Comparison of ENCODE assay signal across 1 cellular context in the genomic region with DNA sequence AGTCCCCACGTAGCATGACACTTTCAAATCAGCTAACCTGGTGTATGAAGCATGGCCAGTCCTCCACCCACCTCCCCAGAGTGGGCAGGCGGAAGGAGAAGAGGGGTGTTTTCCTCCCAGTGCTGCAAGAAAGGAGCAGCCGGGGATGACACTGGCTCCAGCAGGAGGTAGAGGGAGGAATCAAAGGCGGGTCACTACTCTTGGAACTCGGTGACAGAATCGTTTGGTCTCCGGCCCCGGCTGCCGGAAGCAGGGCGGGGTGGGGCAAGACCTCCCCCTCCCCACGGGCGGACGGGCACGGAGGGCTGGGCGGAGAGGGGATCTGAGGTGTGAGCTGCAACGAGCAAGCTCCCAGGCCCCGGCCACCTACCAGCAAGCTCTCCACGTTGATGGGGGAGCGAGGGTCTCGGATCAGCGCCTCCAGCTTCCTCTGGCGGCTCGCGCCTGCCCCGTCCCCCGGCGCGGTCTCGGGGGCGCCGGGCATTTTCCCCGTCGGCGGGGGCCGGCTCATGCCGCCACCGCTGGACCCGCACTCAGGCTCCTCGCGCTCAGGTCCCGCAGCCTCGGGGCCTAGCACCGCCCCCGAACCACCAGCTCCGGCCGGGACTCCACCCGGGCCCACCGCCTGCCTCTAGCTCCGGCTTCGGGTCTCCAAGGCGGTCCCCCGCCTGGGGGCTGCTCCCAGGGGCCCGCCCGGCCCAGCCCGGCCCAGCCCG.
TF ChIP-seq lines count a peak whose summit lies in the region.

No MANE protein-coding gene starts in this region.

TF ChIP-seq in K562, 482 proteins besides CTCF, POLR2A, EP300 and RAD21 (continued from another document and continues in another):
- TF ChIP-seq, protein P1, sequence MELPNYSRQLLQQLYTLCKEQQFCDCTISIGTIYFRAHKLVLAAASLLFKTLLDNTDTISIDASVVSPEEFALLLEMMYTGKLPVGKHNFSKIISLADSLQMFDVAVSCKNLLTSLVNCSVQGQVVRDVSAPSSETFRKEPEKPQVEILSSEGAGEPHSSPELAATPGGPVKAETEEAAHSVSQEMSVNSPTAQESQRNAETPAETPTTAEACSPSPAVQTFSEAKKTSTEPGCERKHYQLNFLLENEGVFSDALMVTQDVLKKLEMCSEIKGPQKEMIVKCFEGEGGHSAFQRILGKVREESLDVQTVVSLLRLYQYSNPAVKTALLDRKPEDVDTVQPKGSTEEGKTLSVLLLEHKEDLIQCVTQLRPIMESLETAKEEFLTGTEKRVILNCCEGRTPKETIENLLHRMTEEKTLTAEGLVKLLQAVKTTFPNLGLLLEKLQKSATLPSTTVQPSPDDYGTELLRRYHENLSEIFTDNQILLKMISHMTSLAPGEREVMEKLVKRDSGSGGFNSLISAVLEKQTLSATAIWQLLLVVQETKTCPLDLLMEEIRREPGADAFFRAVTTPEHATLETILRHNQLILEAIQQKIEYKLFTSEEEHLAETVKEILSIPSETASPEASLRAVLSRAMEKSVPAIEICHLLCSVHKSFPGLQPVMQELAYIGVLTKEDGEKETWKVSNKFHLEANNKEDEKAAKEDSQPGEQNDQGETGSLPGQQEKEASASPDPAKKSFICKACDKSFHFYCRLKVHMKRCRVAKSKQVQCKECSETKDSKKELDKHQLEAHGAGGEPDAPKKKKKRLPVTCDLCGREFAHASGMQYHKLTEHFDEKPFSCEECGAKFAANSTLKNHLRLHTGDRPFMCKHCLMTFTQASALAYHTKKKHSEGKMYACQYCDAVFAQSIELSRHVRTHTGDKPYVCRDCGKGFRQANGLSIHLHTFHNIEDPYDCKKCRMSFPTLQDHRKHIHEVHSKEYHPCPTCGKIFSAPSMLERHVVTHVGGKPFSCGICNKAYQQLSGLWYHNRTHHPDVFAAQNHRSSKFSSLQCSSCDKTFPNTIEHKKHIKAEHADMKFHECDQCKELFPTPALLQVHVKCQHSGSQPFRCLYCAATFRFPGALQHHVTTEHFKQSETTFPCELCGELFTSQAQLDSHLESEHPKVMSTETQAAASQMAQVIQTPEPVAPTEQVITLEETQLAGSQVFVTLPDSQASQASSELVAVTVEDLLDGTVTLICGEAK (IDR thresholded peaks at IDR 0.05), result no peak
- TF ChIP-seq, protein P1 (CRISPR knock-in tag; IDR thresholded peaks at IDR 0.05), result no peak
- TF ChIP-seq NCOA1 (IDR thresholded peaks at IDR 0.05; ENCODE audit: low read depth) (no peak), ZNF23 (CRISPR knock-in tag; IDR thresholded peaks at IDR 0.05) (no peak), WHSC1 (IDR thresholded peaks at IDR 0.05; ENCODE audit: low read length) (no peak), ETV1 (tag; conservative IDR thresholded peaks at IDR 0.05; ENCODE audit: low read depth) (peak; percentile 77; the same call in 1 of the 2 replicates), KLF10 (CRISPR knock-in tag; IDR thresholded peaks at IDR 0.05) (no peak), SIN3A (IDR thresholded peaks at IDR 0.05; ENCODE audit: borderline replicate concordance in 2 of 2, control insufficient read depth in 1 of 2, low read depth in 2 of 2, low read length in 2 of 2) (0 out of 4 replicates have a peak, but pooled peaks of 1 of the 2 experiments have one; percentile 11), PURB (CRISPR knock-in tag; IDR thresholded peaks at IDR 0.05; ENCODE audit: low read depth) (no peak), ZNF436 (CRISPR knock-in tag; IDR thresholded peaks at IDR 0.05) (no peak), ZNF282 (CRISPR knock-in tag; IDR thresholded peaks at IDR 0.05) (no peak), SMARCC2 (IDR thresholded peaks at IDR 0.05; ENCODE audit: low read depth) (no peak), ZFP36 (IDR thresholded peaks at IDR 0.05; ENCODE audit: low read depth, low read length, partially characterized antibody) (no peak), TEAD4 (IDR thresholded peaks at IDR 0.05; ENCODE audit: low read length) (no peak), TEAD4 (CRISPR knock-in tag; IDR thresholded peaks at IDR 0.05; ENCODE audit: borderline replicate concordance) (no peak), ZNF77 (CRISPR knock-in tag; IDR thresholded peaks at IDR 0.05) (no peak), LCOR (CRISPR knock-in tag; IDR thresholded peaks at IDR 0.05) (no peak), JUND (IDR thresholded peaks at IDR 0.05; ENCODE audit: borderline replicate concordance, low read depth, low read length) (no peak; the same call in 1 of the 2 replicates), JUND (tag; IDR thresholded peaks at IDR 0.05; ENCODE audit: borderline replicate concordance, low read depth, low read length) (no peak), SAP30 (IDR thresholded peaks at IDR 0.05; ENCODE audit: borderline replicate concordance, insufficient read depth, low read depth, low read length, poor library complexity, severe bottlenecking) (peak; percentile 79), ELF2 (CRISPR knock-in tag; IDR thresholded peaks at IDR 0.05) (no peak), ZNF124 (CRISPR knock-in tag; IDR thresholded peaks at IDR 0.05) (no peak), SMARCA4 (IDR thresholded peaks at IDR 0.05) (no peak), CCNT2 (IDR thresholded peaks at IDR 0.05; ENCODE audit: borderline replicate concordance, extremely low read depth, insufficient read length, low read depth, low read length) (no peak), KAT8 (IDR thresholded peaks at IDR 0.05; ENCODE audit: low read depth) (no peak), ZZZ3 (IDR thresholded peaks at IDR 0.05) (no peak), RFX1 (IDR thresholded peaks at IDR 0.05) (no peak), RUNX1 (IDR thresholded peaks at IDR 0.05; ENCODE audit: low read depth) (no peak), ZBTB8A (IDR thresholded peaks at IDR 0.05; ENCODE audit: partially characterized antibody) (no peak), RFX5 (IDR thresholded peaks at IDR 0.05; ENCODE audit: low read depth, low read length) (no peak), ZC3H11A (IDR thresholded peaks at IDR 0.05; ENCODE audit: low read depth, low read length) (no peak), ETV5 (CRISPR knock-in tag; IDR thresholded peaks at IDR 0.05; ENCODE audit: low read depth) (no peak), CSDE1 (IDR thresholded peaks at IDR 0.05) (no peak), HMGN3 (IDR thresholded peaks at IDR 0.05; ENCODE audit: borderline replicate concordance, extremely low read depth, insufficient read length, low read depth, low read length) (peak; percentile 24), RCOR1 (IDR thresholded peaks at IDR 0.05; ENCODE audit: borderline replicate concordance in 1 of 2, low read depth in 2 of 2, low read length in 2 of 2) (no peak; a peak in 1 of 4 replicates), FOXA1 (IDR thresholded peaks at IDR 0.05; ENCODE audit: borderline replicate concordance) (no peak), TGIF2 (CRISPR knock-in tag; IDR thresholded peaks at IDR 0.05) (peak; percentile 14; the same call in 1 of the 2 replicates), BRD9 (IDR thresholded peaks at IDR 0.05; ENCODE audit: low read depth, partially characterized antibody) (no peak), MTA3 (IDR thresholded peaks at IDR 0.05; ENCODE audit: borderline replicate concordance) (no peak), ZNF76 (CRISPR knock-in tag; IDR thresholded peaks at IDR 0.05; ENCODE audit: borderline replicate concordance) (no peak), ZNF584 (CRISPR knock-in tag; IDR thresholded peaks at IDR 0.05; ENCODE audit: low read depth) (no peak), ZNF75A (CRISPR knock-in tag; IDR thresholded peaks at IDR 0.05) (no peak), SNRNP70 (optimal IDR thresholded peaks at IDR 0.05; ENCODE audit: low read depth, low read length) (no peak), SMAD4 (CRISPR knock-in tag; conservative IDR thresholded peaks at IDR 0.05) (no peak)
- TF ChIP-seq, protein P2, sequence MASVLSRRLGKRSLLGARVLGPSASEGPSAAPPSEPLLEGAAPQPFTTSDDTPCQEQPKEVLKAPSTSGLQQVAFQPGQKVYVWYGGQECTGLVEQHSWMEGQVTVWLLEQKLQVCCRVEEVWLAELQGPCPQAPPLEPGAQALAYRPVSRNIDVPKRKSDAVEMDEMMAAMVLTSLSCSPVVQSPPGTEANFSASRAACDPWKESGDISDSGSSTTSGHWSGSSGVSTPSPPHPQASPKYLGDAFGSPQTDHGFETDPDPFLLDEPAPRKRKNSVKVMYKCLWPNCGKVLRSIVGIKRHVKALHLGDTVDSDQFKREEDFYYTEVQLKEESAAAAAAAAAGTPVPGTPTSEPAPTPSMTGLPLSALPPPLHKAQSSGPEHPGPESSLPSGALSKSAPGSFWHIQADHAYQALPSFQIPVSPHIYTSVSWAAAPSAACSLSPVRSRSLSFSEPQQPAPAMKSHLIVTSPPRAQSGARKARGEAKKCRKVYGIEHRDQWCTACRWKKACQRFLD (CRISPR knock-in tag; IDR thresholded peaks at IDR 0.05), result no peak
- TF ChIP-seq, protein P3, sequence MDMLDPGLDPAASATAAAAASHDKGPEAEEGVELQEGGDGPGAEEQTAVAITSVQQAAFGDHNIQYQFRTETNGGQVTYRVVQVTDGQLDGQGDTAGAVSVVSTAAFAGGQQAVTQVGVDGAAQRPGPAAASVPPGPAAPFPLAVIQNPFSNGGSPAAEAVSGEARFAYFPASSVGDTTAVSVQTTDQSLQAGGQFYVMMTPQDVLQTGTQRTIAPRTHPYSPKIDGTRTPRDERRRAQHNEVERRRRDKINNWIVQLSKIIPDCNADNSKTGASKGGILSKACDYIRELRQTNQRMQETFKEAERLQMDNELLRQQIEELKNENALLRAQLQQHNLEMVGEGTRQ (CRISPR knock-in tag; IDR thresholded peaks at IDR 0.05), result no peak
- TF ChIP-seq, protein P4, sequence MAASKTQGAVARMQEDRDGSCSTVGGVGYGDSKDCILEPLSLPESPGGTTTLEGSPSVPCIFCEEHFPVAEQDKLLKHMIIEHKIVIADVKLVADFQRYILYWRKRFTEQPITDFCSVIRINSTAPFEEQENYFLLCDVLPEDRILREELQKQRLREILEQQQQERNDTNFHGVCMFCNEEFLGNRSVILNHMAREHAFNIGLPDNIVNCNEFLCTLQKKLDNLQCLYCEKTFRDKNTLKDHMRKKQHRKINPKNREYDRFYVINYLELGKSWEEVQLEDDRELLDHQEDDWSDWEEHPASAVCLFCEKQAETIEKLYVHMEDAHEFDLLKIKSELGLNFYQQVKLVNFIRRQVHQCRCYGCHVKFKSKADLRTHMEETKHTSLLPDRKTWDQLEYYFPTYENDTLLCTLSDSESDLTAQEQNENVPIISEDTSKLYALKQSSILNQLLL (CRISPR knock-in tag; IDR thresholded peaks at IDR 0.05; ENCODE audit: borderline replicate concordance), result no peak
- TF ChIP-seq, protein P5, sequence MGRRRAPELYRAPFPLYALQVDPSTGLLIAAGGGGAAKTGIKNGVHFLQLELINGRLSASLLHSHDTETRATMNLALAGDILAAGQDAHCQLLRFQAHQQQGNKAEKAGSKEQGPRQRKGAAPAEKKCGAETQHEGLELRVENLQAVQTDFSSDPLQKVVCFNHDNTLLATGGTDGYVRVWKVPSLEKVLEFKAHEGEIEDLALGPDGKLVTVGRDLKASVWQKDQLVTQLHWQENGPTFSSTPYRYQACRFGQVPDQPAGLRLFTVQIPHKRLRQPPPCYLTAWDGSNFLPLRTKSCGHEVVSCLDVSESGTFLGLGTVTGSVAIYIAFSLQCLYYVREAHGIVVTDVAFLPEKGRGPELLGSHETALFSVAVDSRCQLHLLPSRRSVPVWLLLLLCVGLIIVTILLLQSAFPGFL (CRISPR knock-in tag; IDR thresholded peaks at IDR 0.05), result no peak
- TF ChIP-seq, protein P6, sequence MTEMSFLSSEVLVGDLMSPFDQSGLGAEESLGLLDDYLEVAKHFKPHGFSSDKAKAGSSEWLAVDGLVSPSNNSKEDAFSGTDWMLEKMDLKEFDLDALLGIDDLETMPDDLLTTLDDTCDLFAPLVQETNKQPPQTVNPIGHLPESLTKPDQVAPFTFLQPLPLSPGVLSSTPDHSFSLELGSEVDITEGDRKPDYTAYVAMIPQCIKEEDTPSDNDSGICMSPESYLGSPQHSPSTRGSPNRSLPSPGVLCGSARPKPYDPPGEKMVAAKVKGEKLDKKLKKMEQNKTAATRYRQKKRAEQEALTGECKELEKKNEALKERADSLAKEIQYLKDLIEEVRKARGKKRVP (CRISPR knock-in tag; IDR thresholded peaks at IDR 0.05), result no peak
- TF ChIP-seq, protein P7, sequence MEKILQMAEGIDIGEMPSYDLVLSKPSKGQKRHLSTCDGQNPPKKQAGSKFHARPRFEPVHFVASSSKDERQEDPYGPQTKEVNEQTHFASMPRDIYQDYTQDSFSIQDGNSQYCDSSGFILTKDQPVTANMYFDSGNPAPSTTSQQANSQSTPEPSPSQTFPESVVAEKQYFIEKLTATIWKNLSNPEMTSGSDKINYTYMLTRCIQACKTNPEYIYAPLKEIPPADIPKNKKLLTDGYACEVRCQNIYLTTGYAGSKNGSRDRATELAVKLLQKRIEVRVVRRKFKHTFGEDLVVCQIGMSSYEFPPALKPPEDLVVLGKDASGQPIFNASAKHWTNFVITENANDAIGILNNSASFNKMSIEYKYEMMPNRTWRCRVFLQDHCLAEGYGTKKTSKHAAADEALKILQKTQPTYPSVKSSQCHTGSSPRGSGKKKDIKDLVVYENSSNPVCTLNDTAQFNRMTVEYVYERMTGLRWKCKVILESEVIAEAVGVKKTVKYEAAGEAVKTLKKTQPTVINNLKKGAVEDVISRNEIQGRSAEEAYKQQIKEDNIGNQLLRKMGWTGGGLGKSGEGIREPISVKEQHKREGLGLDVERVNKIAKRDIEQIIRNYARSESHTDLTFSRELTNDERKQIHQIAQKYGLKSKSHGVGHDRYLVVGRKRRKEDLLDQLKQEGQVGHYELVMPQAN (IDR thresholded peaks at IDR 0.05; ENCODE audit: borderline replicate concordance), result peak; percentile 23; the same call in 1 of the 2 replicates
